ENCODE assay signal across 21 cellular contexts in genomic region chr1:74193908-74194307, GRCh38. TPM values are rescaled to one million over a fixed set of nuclear protein-coding genes. Genes with fewer than 3 reads are reported as not detected.
DNase-seq lines count a peak whose midpoint lies in the region; ATAC-seq and TF ChIP-seq lines count a peak whose summit lies in the region.
"Had no signal": no experiment of that assay in that cellular context is flagged by ENCODE, and none has a peak within 500 bp of the region (broad histone marks: within the 10 kb centered on the region; RNA-seq: fewer than 3 reads in every experiment).

No MANE protein-coding gene starts in this region.

- no peak overlapping the region for H2AFZ ChIP-seq in neural progenitor cell (replicated peaks)

- H3K9ac ChIP-seq in neural progenitor cell, result no peak overlapping the region
- H3K9ac ChIP-seq: BLaER1 treated with 17β-estradiol and CSF1 and Interleukin-3, amounts not matched to agents 10 nM and 100 nM had no signal

- no peaks in the 10 kb centered on the region for H4K20me1 ChIP-seq in neural progenitor cell (ENCODE audit: low read depth)
- H4K20me1 ChIP-seq: BLaER1 treated with 17β-estradiol and CSF1 and Interleukin-3, amounts not matched to agents 10 nM and 100 nM had no signal

- H3K4me1 ChIP-seq in neural progenitor cell, result no peaks in the 10 kb centered on the region

- H3K4me1 Mint-ChIP-seq in endothelial cell (ENCODE audit: unreplicated experiment), result peaks cover 6% of the 10 kb centered on the region
- no peaks in the 10 kb centered on the region for H3K4me1 Mint-ChIP-seq in neural progenitor cell

- no peaks in the 10 kb centered on the region for H3K36me3 Mint-ChIP-seq in endothelial cell (ENCODE audit: low read depth, unreplicated experiment)
- H3K36me3 Mint-ChIP-seq in neural progenitor cell, result no peaks in the 10 kb centered on the region

- H3K27me3 Mint-ChIP-seq in endothelial cell (ENCODE audit: unreplicated experiment) (no peaks in the 10 kb centered on the region), neural progenitor cell (ENCODE audit: insufficient read depth, low read depth) (peaks cover 4% of the 10 kb centered on the region)

- no peaks in the 10 kb centered on the region for H3K36me3 ChIP-seq in brain microvascular endothelial cell (replicated peaks)
- no peaks in the 10 kb centered on the region for H3K36me3 ChIP-seq in neural progenitor cell
- H3K36me3 ChIP-seq: BLaER1 treated with 17β-estradiol and CSF1 and Interleukin-3, amounts not matched to agents 10 nM and 100 nM; gastrocnemius medialis had no signal

- no peak overlapping the region for H3K4me2 ChIP-seq in neural progenitor cell
- H3K4me2 ChIP-seq: BLaER1 treated with 17β-estradiol and CSF1 and Interleukin-3, amounts not matched to agents 10 nM and 100 nM; smooth muscle cell had no signal

- DNase-seq in COLO829 (ENCODE audit: low spot score) (peak; percentile 12), LHCN-M2 (ENCODE audit: low read depth) (peak; percentile 54), brain microvascular endothelial cell (peak; percentile 45), kidney glomerular epithelial cell (lab: John Stamatoyannopoulos, UW) (peak; percentile 11), iPS-NIHi11 (ENCODE audit: low spot score) (no peak), endothelial cell (ENCODE audit: low spot score) (no peak), neural progenitor cell (ENCODE audit: low spot score) (no peak), omental fat pad (ENCODE audit: low spot score) (no peak)
- DNase-seq: activated CD8-positive, alpha-beta T cell treated with anti-CD3 and anti-CD28 coated beads, Interleukin-2, amount 10 ng/mL, durations not matched to agents 7 days and 5 days; anterior cingulate cortex; DMS79 treated with DMSO at 0.1 percent for 48 hours; gastrocnemius medialis; H7; occipital lobe; stimulated activated naive CD4-positive, alpha-beta T cell treated with Interleukin-2 at 50 U/mL for 16 hours; SW 1271 had no signal

- no peaks in the 10 kb centered on the region for H3F3A ChIP-seq in neural progenitor cell (ENCODE audit: low read depth)

- H3K9me3 Mint-ChIP-seq in endothelial cell (ENCODE audit: unreplicated experiment) (no peaks in the 10 kb centered on the region), neural progenitor cell (peaks cover 6% of the 10 kb centered on the region)
- H3K9me3 Mint-ChIP-seq: activated T-helper 2 cell treated with anti-CD3 and anti-CD28 coated beads, Interferon-gamma antibody, Interleukin-2, Interleukin-4, amounts not matched to agents 10 μg/mL and 5 μg/mL and 100 μg/mL, durations not matched to agents 14 hours and 24 hours and 36 hours had no signal

- no peak for TF ChIP-seq CTCF in brain microvascular endothelial cell (IDR thresholded peaks at IDR 0.05; ENCODE audit: low read depth, low read length, missing control alignments)
- no peak for TF ChIP-seq CTCF in endothelial cell (IDR thresholded peaks at IDR 0.05; ENCODE audit: unreplicated experiment)
- no peak for TF ChIP-seq CTCF in neural progenitor cell (IDR thresholded peaks at IDR 0.05)
- TF ChIP-seq CTCF in omental fat pad (IDR thresholded peaks at IDR 0.05), result no peak

- H3K27ac ChIP-seq in brain microvascular endothelial cell, result no peak overlapping the region
- no peak overlapping the region for H3K27ac ChIP-seq in neural progenitor cell
- H3K27ac ChIP-seq: BLaER1 treated with 17β-estradiol and CSF1 and Interleukin-3, amounts not matched to agents 10 nM and 100 nM; gastrocnemius medialis had no signal

- no peak overlapping the region for H3K27ac Mint-ChIP-seq in endothelial cell (ENCODE audit: unreplicated experiment)
- H3K27ac Mint-ChIP-seq in neural progenitor cell, result no peak overlapping the region
- H3K27ac Mint-ChIP-seq: activated CD8-positive, alpha-beta T cell treated with anti-CD3 and anti-CD28 coated beads, Interleukin-2, amount 10 ng/mL, durations not matched to agents 7 days and 5 days; activated T-helper 2 cell treated with anti-CD3 and anti-CD28 coated beads, Interferon-gamma antibody, Interleukin-2, Interleukin-4, amounts not matched to agents 10 μg/mL and 5 μg/mL and 100 μg/mL, durations not matched to agents 14 hours and 24 hours and 36 hours had no signal

- in situ Hi-C loops in brain microvascular endothelial cell (cut with HindIII; ENCODE audit: low pct_ligation_motif_present, low sequenced_read_pairs), result no loop called here

- H3K4me3 ChIP-seq in brain microvascular endothelial cell (ENCODE audit: low read depth, low read length) (no peak overlapping the region), neural progenitor cell (no peak overlapping the region)
- H3K4me3 ChIP-seq: BLaER1 treated with 17β-estradiol and CSF1 and Interleukin-3, amounts not matched to agents 10 nM and 100 nM; gastrocnemius medialis; K562; smooth muscle cell had no signal

- no peaks in the 10 kb centered on the region for H3K27me3 ChIP-seq in brain microvascular endothelial cell (replicated peaks)
- no peaks in the 10 kb centered on the region for H3K27me3 ChIP-seq in neural progenitor cell
- H3K27me3 ChIP-seq: BLaER1 treated with 17β-estradiol and CSF1 and Interleukin-3, amounts not matched to agents 10 nM and 100 nM; gastrocnemius medialis had no signal

- no peaks in the 10 kb centered on the region for H3K79me2 ChIP-seq in neural progenitor cell (ENCODE audit: low read depth)

- H3K9me3 ChIP-seq in neural progenitor cell (ENCODE audit: low read depth), result no peaks in the 10 kb centered on the region
- H3K9me3 ChIP-seq: gastrocnemius medialis had no signal

- H3K4me3 Mint-ChIP-seq in endothelial cell (ENCODE audit: unreplicated experiment), result no peak overlapping the region
- no peak overlapping the region for H3K4me3 Mint-ChIP-seq in neural progenitor cell
- H3K4me3 Mint-ChIP-seq: activated CD8-positive, alpha-beta T cell treated with anti-CD3 and anti-CD28 coated beads, Interleukin-2, amount 10 ng/mL, durations not matched to agents 7 days and 5 days had no signal

- no peak for ATAC-seq in omental fat pad (ENCODE audit: low FRiP score)
- ATAC-seq: activated CD8-positive, alpha-beta T cell treated with anti-CD3 and anti-CD28 coated beads, Interleukin-2, amount 10 ng/mL, durations not matched to agents 7 days and 5 days; gastrocnemius medialis; K562 had no signal

RNA-seq across cellular contexts. Expression of gene LRRIQ3, which starts 4.1 kb away (rescaled TPM):
- total RNA-seq in LHCN-M2 (2014; rRNA removed), result 1.8 and 2.8 TPM in 2 replicates
- polyA plus RNA-seq in LHCN-M2 (2012), result 0.63 TPM
- 0.21 TPM for total RNA-seq in endothelial cell (ENCODE audit: unreplicated experiment)
- 1.2 and 3.3 TPM in 2 replicates for total RNA-seq in neural progenitor cell (ENCODE audit: low replicate concordance)
- 1 to 10 TPM in 2 of 4 donors, under 1 TPM in 2; 0.63 to 1.6 (median 1.1) TPM for total RNA-seq in omental fat pad
- polyA plus RNA-seq: smooth muscle cell had no signal

RNA-seq across cellular contexts. Expression of gene FPGT, which starts 4.1 kb away (rescaled TPM):
- 14.8 and 16.1 TPM in 2 replicates for total RNA-seq in LHCN-M2 (2014; rRNA removed)
- polyA plus RNA-seq in LHCN-M2 (2012), result 4.6 TPM
- 11.7 TPM for total RNA-seq in endothelial cell (ENCODE audit: unreplicated experiment)
- total RNA-seq in neural progenitor cell (ENCODE audit: low replicate concordance), result 12.9 and 17.2 TPM in 2 replicates
- 10 to 100 TPM; 10.9 to 24.0 (median 12.9) TPM for total RNA-seq in omental fat pad

RNA-seq across cellular contexts. Expression of gene TNNI3K, which starts 41.3 kb away (rescaled TPM):
- total RNA-seq in LHCN-M2 (2014; rRNA removed) (not detected in 2 replicates), endothelial cell (ENCODE audit: unreplicated experiment) (not detected), neural progenitor cell (ENCODE audit: low replicate concordance) (1.9 and 3.4 TPM in 2 replicates), omental fat pad (1 to 10 TPM in 2 of 4 donors, not detected in 2; 1.4 to 3.6 TPM)
- 0.30 TPM for polyA plus RNA-seq in LHCN-M2 (2012)
- total RNA-seq: activated CD8-positive, alpha-beta T cell treated with anti-CD3 and anti-CD28 coated beads, Interleukin-2, amount 10 ng/mL, durations not matched to agents 7 days and 5 days; activated T-helper 2 cell treated with anti-CD3 and anti-CD28 coated beads, Interferon-gamma antibody, Interleukin-2, Interleukin-4, amounts not matched to agents 10 μg/mL and 5 μg/mL and 100 μg/mL, durations not matched to agents 14 hours and 24 hours and 36 hours; H7; K562; OCI-LY7 had no signal

Comparison
In these comparisons a context has a peak if more than half of its experiments do, and no peak if none do; other contexts are left out.
1. DNase-seq: peak in COLO829 (single experiment), LHCN-M2 (single experiment), brain microvascular endothelial cell (single experiment) and kidney glomerular epithelial cell (single experiment); none in iPS-NIHi11 (single experiment), endothelial cell (single experiment), neural progenitor cell (single experiment) and omental fat pad (single experiment).